ENCODE assay signal across 16 cellular contexts in the genomic region with DNA sequence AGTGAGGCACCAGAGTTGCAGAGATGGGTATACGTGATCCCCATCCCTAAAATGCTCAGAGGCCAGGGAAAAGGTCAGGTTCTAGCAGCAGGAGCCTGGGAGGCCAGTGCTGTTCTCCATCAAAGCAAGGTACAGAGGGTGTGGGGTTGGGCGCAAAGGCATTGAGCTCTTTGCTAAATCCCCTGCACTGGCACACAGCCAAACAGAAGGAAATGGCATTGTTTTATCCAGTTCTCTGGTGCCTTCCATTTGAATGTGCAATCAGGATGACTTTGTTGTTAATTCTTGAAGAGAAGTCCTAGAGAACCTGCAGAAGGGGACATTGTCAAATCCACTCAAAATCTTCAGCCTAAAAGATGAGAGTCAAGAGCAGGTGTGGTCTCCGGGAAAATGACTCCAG.
"Had no signal": no experiment of that assay in that cellular context is flagged by ENCODE, and none has a peak within 500 bp of the region (broad histone marks: within the 10 kb centered on the region; RNA-seq: fewer than 3 reads in every experiment).

No MANE protein-coding gene starts in this region.

- H3K27me3 ChIP-seq: colonic mucosa, hepatocyte, suprapubic skin, thyroid gland had no signal

- DNase-seq: colonic mucosa; effector CD4-positive, alpha-beta T cell; foreskin melanocyte; left colon; left ventricle myocardium superior; mesenchymal stem cell; naive B cell; occipital lobe; right cardiac atrium; small intestine; stimulated activated CD4-positive, alpha-beta T cell treated with anti-CD3 and anti-CD28 coated beads, Interleukin-12 subunit alpha, Interleukin-12 subunit beta, amount 100 ng/mL, for 4 hours; stimulated activated naive CD8-positive, alpha-beta T cell treated with anti-CD3 and anti-CD28 coated beads, Interleukin-15, Interleukin-2, amounts not matched to agents 100 U/mL and 50 U/mL, for 24 hours; thyroid gland had no signal

- H3K36me3 ChIP-seq: colonic mucosa, suprapubic skin, thyroid gland had no signal

- H3K27ac ChIP-seq: colonic mucosa, hepatocyte, suprapubic skin, thyroid gland had no signal

- H3K4me3 ChIP-seq: colonic mucosa, hepatocyte, lung, suprapubic skin, thyroid gland had no signal
